7 cellular contexts compared by ENCODE assay signal in the genomic region with DNA sequence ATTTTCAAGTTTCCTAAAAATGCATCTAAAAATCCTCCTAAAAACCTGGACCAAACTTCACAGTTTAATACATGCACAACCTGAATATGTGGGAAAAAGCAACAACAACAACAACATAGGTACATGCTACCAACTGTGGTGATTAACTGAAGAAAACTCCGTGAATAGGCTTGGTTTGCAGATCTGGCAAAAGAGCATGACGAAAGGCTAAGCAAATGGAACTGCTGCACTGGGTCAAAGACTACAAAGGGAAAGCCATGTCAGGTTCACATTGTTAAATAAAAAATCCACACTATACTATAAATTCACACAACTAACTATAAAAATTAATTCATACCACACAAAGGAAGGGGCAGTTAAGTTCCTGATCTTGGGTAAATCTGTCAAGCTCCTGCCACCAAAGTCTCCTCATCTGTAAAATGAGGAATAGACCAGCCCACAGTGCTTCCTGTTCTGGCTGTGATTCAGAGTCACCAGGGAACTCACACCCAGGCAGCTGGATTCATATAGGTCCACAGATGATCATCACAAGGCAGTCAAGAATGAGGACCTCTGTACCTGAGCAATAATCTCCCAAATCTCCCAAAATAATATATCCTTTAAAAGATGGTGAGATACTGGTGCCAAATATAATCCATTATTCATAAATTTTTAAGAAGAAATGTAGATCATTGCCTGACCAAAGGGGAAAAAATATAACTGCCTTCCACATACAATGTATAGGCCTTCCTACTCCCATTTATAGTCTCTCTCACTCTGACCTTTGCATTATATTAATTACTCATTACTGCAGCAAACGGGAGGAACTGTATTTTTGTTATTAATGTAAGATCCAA. TPM values are rescaled to one million over a fixed set of nuclear protein-coding genes. Genes with fewer than 3 reads are reported as not detected.
DNase-seq lines count a peak whose midpoint lies in the region; ATAC-seq and TF ChIP-seq lines count a peak whose summit lies in the region.

No MANE protein-coding gene starts in this region.

- WGBS in spleen, 5 donors, result 43 to 78% (median 67%) methylated on average over 3 of the region's 3 CpGs

- intact Hi-C loops in spleen (cut with DNase I; ENCODE audit: low total_unique reads), result no loop called here

- H3K9me3 ChIP-seq in SK-N-MC (ENCODE audit: low read depth, low read length), result no peaks in the 10 kb centered on the region
- no peaks in the 10 kb centered on the region for H3K9me3 ChIP-seq in spleen

- H3K9ac ChIP-seq in SK-N-MC (ENCODE audit: insufficient read length), result no peak overlapping the region

- H3K27me3 ChIP-seq in spleen (replicated peaks in 1 of 7), result no peaks in the 10 kb centered on the region

- no peak for TF ChIP-seq CTCF in spleen (IDR thresholded peaks at IDR 0.05 in 8 of 11, conservative IDR thresholded peaks at IDR 0.05 in 3 of 11)

- H3K4me1 ChIP-seq in spleen, result peaks cover 14 to 98% (median 57%) of the 10 kb centered on the region in 6 donors

- H3K27ac ChIP-seq in SK-N-MC (peak overlapping the region; percentile 61; the same call in 1 of the 2 replicates), spleen (peak overlapping the region in 6 of 8 donors; percentile 46 to 80 (median 73))

- DNase-seq in HK-2 (ENCODE audit: unreplicated experiment), result peak; percentile 51
- DNase-seq in SK-N-MC (ENCODE audit: low read depth, low spot score), result no peak
- DNase-seq in glomerular visceral epithelial cell (ENCODE audit: extremely low spot score), result peak; percentile 59
- DNase-seq in spleen, result no peak
- DNase-seq in cerebellum (ENCODE audit: low spot score), result no peak
- DNase-seq in hippocampal formation (lab: John Stamatoyannopoulos, UW), result no peak

- peaks cover 8% of the 10 kb centered on the region for H3K36me3 ChIP-seq in SK-N-MC (ENCODE audit: insufficient read depth, low read length)
- H3K36me3 ChIP-seq in spleen, result no peaks in the 10 kb centered on the region

- no peak for TF ChIP-seq POLR2A in spleen (IDR thresholded peaks at IDR 0.05)

- H3K4me3 ChIP-seq in SK-N-MC, result peak overlapping the region; percentile 6; the same call in 1 of the 2 replicates
- no peak overlapping the region for H3K4me3 ChIP-seq in spleen

- ATAC-seq in GM21526 (IDR thresholded peaks at IDR 0.05; ENCODE audit: low FRiP score, unreplicated experiment), result no peak

RNA-seq across cellular contexts. Expression of a gene that starts 7.0 kb away (rescaled TPM):
- total RNA-seq in spleen, result 100 to 1,000 TPM in 2 of 7 donors, 10 to 100 TPM in 5; 71.2 to 119 (median 79.1) TPM
- 10 to 100 TPM; 12.0 to 26.1 (median 17.1) TPM for polyA plus RNA-seq in spleen
- total RNA-seq in cerebellum, result 114 TPM

Comparison
In these comparisons a context has a peak if more than half of its experiments do, and no peak if none do; other contexts are left out.
1. DNase-seq: peak in HK-2 (single experiment) and glomerular visceral epithelial cell (single experiment); none in SK-N-MC (single experiment), spleen (single experiment), cerebellum (single experiment) and hippocampal formation (0 of 2).